7 cellular contexts compared by ENCODE assay signal in genomic region chr6:115934145-115934544, GRCh38.
"Had no signal": no experiment of that assay in that cellular context is flagged by ENCODE, and none has a peak within 500 bp of the region (broad histone marks: within the 10 kb centered on the region; RNA-seq: fewer than 3 reads in every experiment).

No MANE protein-coding gene starts in this region.

- H3K9ac ChIP-seq: GM23248 had no signal

- H3K4me1 ChIP-seq: HAP-1 had no signal

- H3K9me3 ChIP-seq: HAP-1 had no signal

- H2AFZ ChIP-seq: GM23248 had no signal

- H3K36me3 ChIP-seq: HAP-1 had no signal

- ATAC-seq: HCT116 had no signal

- H3K4me3 ChIP-seq: GM23248, HAP-1 had no signal

- H3K27ac ChIP-seq: GM23248 had no signal

- DNase-seq: GM23248, GOT3, H7, HFFc6, IMR-90 had no signal
